ENCODE assay signal across 10 cellular contexts in genomic region chr17:43834106-43834505, GRCh38. TPM values are rescaled to one million over a fixed set of nuclear protein-coding genes. Genes with fewer than 3 reads are reported as not detected.
DNase-seq lines count a peak whose midpoint lies in the region; ATAC-seq, FAIRE-seq and TF ChIP-seq lines count a peak whose summit lies in the region.
"Had no signal": no experiment of that assay in that cellular context is flagged by ENCODE, and none has a peak within 500 bp of the region (broad histone marks: within the 10 kb centered on the region; RNA-seq: fewer than 3 reads in every experiment).

No MANE protein-coding gene starts in this region.

- TF ChIP-seq CTCF in CD4-positive, alpha-beta T cell (IDR thresholded peaks at IDR 0.05): no peak
- TF ChIP-seq CTCF in GM23338 (conservative IDR thresholded peaks at IDR 0.05; ENCODE audit: low read depth in 2 of 2) (no peak), brain (conservative IDR thresholded peaks at IDR 0.05) (no peak)

- H3K4me2 ChIP-seq in GM23338: peak overlapping the region; percentile 93; the same call in 1 of the 2 replicates

- peak overlapping the region; percentile 91 for H3K4me3 Mint-ChIP-seq in CD4-positive, alpha-beta T cell
- H3K4me3 Mint-ChIP-seq in GM23338 (peak overlapping the region; percentile 80), brain (peak overlapping the region; percentile 88 to 94 (median 91))
- peak overlapping the region; percentile 75 for H3K4me3 Mint-ChIP-seq in natural killer cell treated with Interleukin-12 subunit alpha and Interleukin-12 subunit beta and Interleukin-15 and Interleukin-18, amount 100 ng/mL, for 72 hours

- no peak overlapping the region for H3K27ac Mint-ChIP-seq in CD4-positive, alpha-beta T cell
- no peak overlapping the region for H3K27ac Mint-ChIP-seq in GM23338
- peak overlapping the region in 4 of 5 experiments; percentile 30 to 98 (median 92) for H3K27ac Mint-ChIP-seq in brain
- no peak overlapping the region for H3K27ac Mint-ChIP-seq in natural killer cell treated with Interleukin-12 subunit alpha and Interleukin-12 subunit beta and Interleukin-15 and Interleukin-18, amount 100 ng/mL, for 72 hours

- peaks cover 6% of the 10 kb centered on the region for H3K4me1 ChIP-seq in GM23338 (ENCODE audit: insufficient read depth)
- peaks cover 0 to 3% of the 10 kb centered on the region in 2 donors for H3K4me1 ChIP-seq in small intestine (ENCODE audit: control insufficient read depth in 2 of 2, insufficient read depth in 1 of 2, low read depth in 1 of 2, low read length in 1 of 2)

- CTCF ChIA-PET in CD4-positive, alpha-beta T cell (lab: Charles Lee): interaction anchor here (1.5 kb wide), 1 partner anchor 12 kb away, joined by 6 read pairs; the partner anchor contains the start of gene CD300LG
- CTCF ChIA-PET in HEK293T (lab: Yijun Ruan, JAX): no interaction called here

- no peaks in the 10 kb centered on the region for H3K36me3 Mint-ChIP-seq in CD4-positive, alpha-beta T cell (ENCODE audit: low read depth)
- H3K36me3 Mint-ChIP-seq in GM23338 (ENCODE audit: low read depth): peaks cover 8% of the 10 kb centered on the region
- no peaks in the 10 kb centered on the region for H3K36me3 Mint-ChIP-seq in brain
- H3K36me3 Mint-ChIP-seq in natural killer cell treated with Interleukin-12 subunit alpha and Interleukin-12 subunit beta and Interleukin-15 and Interleukin-18, amount 100 ng/mL, for 72 hours: no peaks in the 10 kb centered on the region

- H3F3A ChIP-seq in GM23338 (replicated peaks; ENCODE audit: low read depth): 0 out of 2 replicates have a peak, but pooled peaks cover 4% of the 10 kb centered on the region

- H4K20me1 ChIP-seq in GM23338 (replicated peaks; ENCODE audit: insufficient read depth): no peaks in the 10 kb centered on the region

- DNase-seq in CD4-positive, alpha-beta T cell: no peak
- DNase-seq in GM23338 (ENCODE audit: low spot score) (no peak), SIG-M5 (lab: John Stamatoyannopoulos, UW) (no peak), small intestine (no peak), HEK293T (ENCODE audit: extremely low spot score) (no peak)
- no peak for DNase-seq in natural killer cell treated with Interleukin-12 subunit alpha and Interleukin-12 subunit beta and Interleukin-15 and Interleukin-18, amount 100 ng/mL, for 72 hours (ENCODE audit: low spot score)
- DNase-seq: activated T-cell treated with anti-CD3 and anti-CD28 coated beads, Interleukin-2, amount 50 U/mL, for 48 hours; T1000 had no signal

- intact Hi-C loops in CD4-positive, alpha-beta T cell (cut with DNase I, micrococcal nuclease): no loop called here

- H3K27ac ChIP-seq in CD4-positive, alpha-beta T cell (ENCODE audit: low read depth, low read length): no peak overlapping the region
- H3K27ac ChIP-seq in GM23338 (ENCODE audit: low read depth) (no peak overlapping the region), small intestine (ENCODE audit: low read depth in 1 of 2, low read length in 1 of 2) (no peak overlapping the region)

- peaks cover 18% of the 10 kb centered on the region for H3K27me3 ChIP-seq in CD4-positive, alpha-beta T cell (ENCODE audit: control insufficient read depth, insufficient read depth, low read length)
- H3K27me3 ChIP-seq in GM23338 (ENCODE audit: insufficient read depth) (peaks cover 24% of the 10 kb centered on the region), small intestine (ENCODE audit: control insufficient read depth in 2 of 2, insufficient read depth in 2 of 2, low read length in 2 of 2) (no peaks in the 10 kb centered on the region)

- no peaks in the 10 kb centered on the region for H3K9me3 Mint-ChIP-seq in CD4-positive, alpha-beta T cell
- H3K9me3 Mint-ChIP-seq in GM23338: peaks cover 13% of the 10 kb centered on the region; the same call in 2 of the 3 replicates
- peaks cover 4 to 11% (median 9%) of the 10 kb centered on the region in 5 experiments for H3K9me3 Mint-ChIP-seq in brain
- H3K9me3 Mint-ChIP-seq in natural killer cell treated with Interleukin-12 subunit alpha and Interleukin-12 subunit beta and Interleukin-15 and Interleukin-18, amount 100 ng/mL, for 72 hours: no peaks in the 10 kb centered on the region

- H3K27me3 Mint-ChIP-seq in CD4-positive, alpha-beta T cell: peaks cover 55% of the 10 kb centered on the region
- H3K27me3 Mint-ChIP-seq in GM23338 (ENCODE audit: insufficient read depth, low read depth, poor library complexity) (peaks cover 34% of the 10 kb centered on the region), brain (peaks cover 10% of the 10 kb centered on the region)
- peaks cover 23 to 33% of the 10 kb centered on the region in 2 donors for H3K27me3 Mint-ChIP-seq in natural killer cell treated with Interleukin-12 subunit alpha and Interleukin-12 subunit beta and Interleukin-15 and Interleukin-18, amount 100 ng/mL, for 72 hours

- no peaks in the 10 kb centered on the region for H3K9me3 ChIP-seq in CD4-positive, alpha-beta T cell (ENCODE audit: control insufficient read depth, low read length)
- H3K9me3 ChIP-seq in small intestine (ENCODE audit: control insufficient read depth, low read depth): no peaks in the 10 kb centered on the region

- no peaks in the 10 kb centered on the region for H3K36me3 ChIP-seq in GM23338 (ENCODE audit: insufficient read depth)
- H3K36me3 ChIP-seq in small intestine (ENCODE audit: control insufficient read depth in 2 of 2, insufficient read depth in 2 of 2, low read length in 2 of 2): no peaks in the 10 kb centered on the region

- no peak for ATAC-seq in CD4-positive, alpha-beta T cell (ENCODE audit: poor library complexity)
- ATAC-seq in GM23338: no peak
- ATAC-seq in natural killer cell treated with Interleukin-12 subunit alpha and Interleukin-12 subunit beta and Interleukin-15 and Interleukin-18, amount 100 ng/mL, for 72 hours: no peak
- ATAC-seq in HG02759 (IDR thresholded peaks at IDR 0.05; ENCODE audit: unreplicated experiment): no peak

- H2AFZ ChIP-seq in GM23338: no peak overlapping the region

- whole genome bisulfite sequencing in small intestine, 3 donors: 54 to 64% (median 61%) methylated on average over 2 of the region's 2 CpGs

- H3K4me1 Mint-ChIP-seq in CD4-positive, alpha-beta T cell (ENCODE audit: low read depth): peaks cover 12% of the 10 kb centered on the region
- H3K4me1 Mint-ChIP-seq in GM23338: peaks cover 23% of the 10 kb centered on the region
- peaks cover 29% of the 10 kb centered on the region for H3K4me1 Mint-ChIP-seq in brain
- peaks cover 12 to 14% of the 10 kb centered on the region in 2 donors for H3K4me1 Mint-ChIP-seq in natural killer cell treated with Interleukin-12 subunit alpha and Interleukin-12 subunit beta and Interleukin-15 and Interleukin-18, amount 100 ng/mL, for 72 hours (ENCODE audit: low read depth in 2 of 2)

- H3K79me2 ChIP-seq in GM23338 (replicated peaks; ENCODE audit: insufficient read depth): no peaks in the 10 kb centered on the region

- peak overlapping the region; percentile 88; the same call in 1 of the 2 replicates for H3K4me3 ChIP-seq in GM23338
- H3K4me3 ChIP-seq in small intestine (ENCODE audit: low read depth in 1 of 2, low read length in 2 of 2): no peak overlapping the region

- POLR2A ChIA-PET in CD4-positive, alpha-beta T cell (lab: Charles Lee): no interaction called here
- POLR2A ChIA-PET in HEK293T (lab: Yijun Ruan, JAX): interaction anchor here (1.0 kb wide), 1 partner anchor 12 kb away, joined by 3 read pairs; no protein-coding TSS in a partner anchor

- no peaks in the 10 kb centered on the region for H3K9me2 ChIP-seq in GM23338 (ENCODE audit: insufficient read depth)

- FAIRE-seq in small intestine (lab: Jason Lieb, UNC): no peak

TF ChIP-seq in HEK293T, 16 proteins besides CTCF, POLR2A, EP300 and RAD21:
- TF ChIP-seq PKNOX1 (IDR thresholded peaks at IDR 0.05) (no peak), L3MBTL2 (conservative IDR thresholded peaks at IDR 0.05) (no peak)
TF ChIP-seq in HEK293T: peak in this region for 0.

RNA-seq across cellular contexts. Expression of gene MPP3, which starts 1.2 kb away (rescaled TPM):
- total RNA-seq in CD4-positive, alpha-beta T cell: under 1 TPM in 1 of 2 experiments, not detected in 1; 0.14 TPM
- 4.2 and 6.6 TPM in 2 replicates for total RNA-seq in GM23338 (2014; rRNA removed; shearing (Covaris generic))
- 5.6 and 7.4 TPM in 2 replicates for polyA plus RNA-seq in GM23338 (2016; fragmentation: Nextera tagmentation; extraction: Ambion mirVana)
- polyA plus RNA-seq in brain (ENCODE audit: insufficient read depth, low read depth, low replicate concordance): 1.4 TPM
- not detected for total RNA-seq in natural killer cell treated with Interleukin-12 subunit alpha and Interleukin-12 subunit beta and Interleukin-15 and Interleukin-18, amount 100 ng/mL, for 72 hours
- polyA plus RNA-seq in small intestine: 1 to 10 TPM; 2.2 to 5.4 (median 3.1) TPM

RNA-seq across cellular contexts. Expression of gene CD300LG, which starts 12.9 kb away (rescaled TPM):
- total RNA-seq in CD4-positive, alpha-beta T cell: not detected
- total RNA-seq in GM23338 (2014; rRNA removed; shearing (Covaris generic)): not detected in 2 replicates
- not detected in 2 replicates for polyA plus RNA-seq in GM23338 (2016; fragmentation: Nextera tagmentation; extraction: Ambion mirVana)
- not detected for polyA plus RNA-seq in brain (ENCODE audit: insufficient read depth, low read depth, low replicate concordance)
- not detected for total RNA-seq in natural killer cell treated with Interleukin-12 subunit alpha and Interleukin-12 subunit beta and Interleukin-15 and Interleukin-18, amount 100 ng/mL, for 72 hours
- polyA plus RNA-seq in small intestine: 1 to 10 TPM in 1 of 3 donors, under 1 TPM in 1, not detected in 1; 0.81 to 2.0 TPM

RNA-seq across cellular contexts. Expression of gene CFAP97D1, which starts 53.9 kb away (rescaled TPM):
- total RNA-seq in CD4-positive, alpha-beta T cell: not detected
- 0.07 and 0.12 TPM in 2 replicates for total RNA-seq in GM23338 (2014; rRNA removed; shearing (Covaris generic))
- polyA plus RNA-seq in GM23338 (2016; fragmentation: Nextera tagmentation; extraction: Ambion mirVana): 0.10 TPM in 1 of 2 replicates, not detected in the other
- not detected for polyA plus RNA-seq in brain (ENCODE audit: insufficient read depth, low read depth, low replicate concordance)
- not detected for total RNA-seq in natural killer cell treated with Interleukin-12 subunit alpha and Interleukin-12 subunit beta and Interleukin-15 and Interleukin-18, amount 100 ng/mL, for 72 hours
- not detected for polyA plus RNA-seq in small intestine

RNA-seq across cellular contexts. Expression of gene DUSP3, which starts 55.3 kb away (rescaled TPM):
- total RNA-seq in CD4-positive, alpha-beta T cell: 10 to 100 TPM; 10.6 to 12.6 TPM
- total RNA-seq in GM23338 (2014; rRNA removed; shearing (Covaris generic)): 17.5 and 22.1 TPM in 2 replicates
- polyA plus RNA-seq in GM23338 (2016; fragmentation: Nextera tagmentation; extraction: Ambion mirVana): 14.7 and 15.4 TPM in 2 replicates
- 32.7 TPM for polyA plus RNA-seq in brain (ENCODE audit: insufficient read depth, low read depth, low replicate concordance)
- total RNA-seq in natural killer cell treated with Interleukin-12 subunit alpha and Interleukin-12 subunit beta and Interleukin-15 and Interleukin-18, amount 100 ng/mL, for 72 hours: 10 to 100 TPM in 1 of 2 donors, 1 to 10 TPM in 1; 7.0 to 12.0 TPM
- 10 to 100 TPM; 31.1 to 88.6 (median 72.4) TPM for polyA plus RNA-seq in small intestine

Comparison
In these comparisons a context has a peak if more than half of its experiments do, and no peak if none do; other contexts are left out.
1. H3K27ac Mint-ChIP-seq: peak in brain (4 of 5); none in CD4-positive, alpha-beta T cell (single experiment), GM23338 (single experiment) and natural killer cell treated with Interleukin-12 subunit alpha and Interleukin-12 subunit beta and Interleukin-15 and Interleukin-18, amount 100 ng/mL, for 72 hours (0 of 2).
2. Peak in every context shown above with its lines, with median percentiles within 50 percentile points of each other: H3K4me3 Mint-ChIP-seq.